In genomic region chr20:14009206-14009605, GRCh38 we compare ENCODE assay signal across 28 cellular contexts. TPM values are rescaled to one million over a fixed set of nuclear protein-coding genes. Genes with fewer than 3 reads are reported as not detected.
"Had no signal": no experiment of that assay in that cellular context is flagged by ENCODE, and none has a peak within 500 bp of the region (broad histone marks: within the 10 kb centered on the region; RNA-seq: fewer than 3 reads in every experiment).

No MANE protein-coding gene starts in this region.

- H3K4me1 ChIP-seq: adrenal gland, Peyer's patch had no signal

- H3K27ac ChIP-seq: adrenal gland, Peyer's patch had no signal

- H3K9me3 ChIP-seq: adrenal gland had no signal

- H3K36me3 ChIP-seq: adrenal gland, MG63, Peyer's patch had no signal

- H3K4me3 ChIP-seq: adrenal gland, MG63, Peyer's patch had no signal

- DNase-seq: activated CD4-positive, alpha-beta T cell treated with anti-CD3 and anti-CD28 coated beads for 4 hours; activated CD8-positive, alpha-beta memory T cell treated with anti-CD3 and anti-CD28 coated beads, Interleukin-2, amount 50 U/mL, for 48 hours; activated CD8-positive, alpha-beta T cell treated with anti-CD3 and anti-CD28 coated beads, Interleukin-2, amount 10 ng/mL, durations not matched to agents 7 days and 5 days; activated naive CD4-positive, alpha-beta T cell treated with anti-CD3 and anti-CD28 coated beads, Interleukin-2, amount 50 U/mL, for 16 hours; activated naive CD8-positive, alpha-beta T cell treated with anti-CD3 and anti-CD28 coated beads, Interleukin-2, amount 10 ng/mL, durations not matched to agents 7 days and 5 days; activated T-cell treated with anti-CD3 and anti-CD28 coated beads, Interleukin-2, amount 50 U/mL, for 1 hour; adrenal gland; anterior cingulate cortex; caudate nucleus; KG1; MG63; MV-4-11; NCI-H1092 treated with DMSO at 0.1 percent for 48 hours; NCI-H1417 treated with DMSO at 0.1 percent for 48 hours; NCI-H1694; NCI-H2029; NCI-H2107; NCI-H2171 treated with DMSO at 0.1 percent for 48 hours; NCI-H226; NCI-H526 treated with DMSO at 0.1 percent for 48 hours; NCI-H82; OCI-M1; Peyer's patch; SHP77 treated with DMSO at 0.1 percent for 48 hours had no signal

- ATAC-seq: activated CD4-positive, CD25-positive, alpha-beta regulatory T cell treated with anti-CD3 and anti-CD28 coated beads, Interleukin-2, amount 50 U/mL, for 24 hours; activated CD8-positive, alpha-beta T cell treated with anti-CD3 and anti-CD28 coated beads, Interleukin-2, amount 10 ng/mL, durations not matched to agents 7 days and 5 days had no signal

- H3K27me3 ChIP-seq: adrenal gland, MG63, Peyer's patch had no signal

RNA-seq across cellular contexts. Expression of gene MACROD2, which starts 13.9 kb away (rescaled TPM):
- total RNA-seq: activated naive CD8-positive, alpha-beta T cell treated with anti-CD3 and anti-CD28 coated beads, Interleukin-2, amount 10 ng/mL, durations not matched to agents 7 days and 5 days had no signal

RNA-seq across cellular contexts. Expression of gene SEL1L2, which starts 18.8 kb away (rescaled TPM):
- total RNA-seq: activated CD8-positive, alpha-beta T cell treated with anti-CD3 and anti-CD28 coated beads, Interleukin-2, amount 10 ng/mL, durations not matched to agents 7 days and 5 days; activated naive CD8-positive, alpha-beta T cell treated with anti-CD3 and anti-CD28 coated beads, Interleukin-2, amount 10 ng/mL, durations not matched to agents 7 days and 5 days; LHCN-M2; NCI-H460; Peyer's patch; SK-MEL-5 had no signal
